Comparison of ENCODE assay signal across 16 cellular contexts in genomic region chr16:81586421-81586820, GRCh38.
DNase-seq lines count a peak whose midpoint lies in the region; ATAC-seq and TF ChIP-seq lines count a peak whose summit lies in the region.
"Had no signal": no experiment of that assay in that cellular context is flagged by ENCODE, and none has a peak within 500 bp of the region (broad histone marks: within the 10 kb centered on the region; RNA-seq: fewer than 3 reads in every experiment).

No MANE protein-coding gene starts in this region.

- peak overlapping the region; percentile 82 for H2BK5ac ChIP-seq in trophoblast cell (ENCODE audit: low read depth, low read length, poor library complexity)

- H4K8ac ChIP-seq in trophoblast cell (ENCODE audit: low read depth, low read length) = no peak overlapping the region

- H4K12ac ChIP-seq in trophoblast cell (ENCODE audit: low read depth, low read length) = no peak overlapping the region

- no peaks in the 10 kb centered on the region for H3K9me3 Mint-ChIP-seq in endodermal cell
- H3K9me3 Mint-ChIP-seq in naive thymus-derived CD8-positive, alpha-beta T cell = no peaks in the 10 kb centered on the region
- H3K9me3 Mint-ChIP-seq: activated naive CD8-positive, alpha-beta T cell treated with anti-CD3 and anti-CD28 coated beads for 36 hours; activated T-cell treated with anti-CD3 and anti-CD28 coated beads, Interleukin-2, amount 50 U/mL, for 4 hours had no signal

- BruUV-seq in Panc1 (replicated peaks; lab: Mats Ljungman, UMichigan) = no TSS peak

- peak; percentile 86 for ATAC-seq in Panc1
- ATAC-seq in naive thymus-derived CD8-positive, alpha-beta T cell = no peak
- ATAC-seq: activated T-cell treated with anti-CD3 and anti-CD28 coated beads, Interleukin-2, amount 50 U/mL, for 4 hours had no signal

- H3K27ac ChIP-seq in Panc1 (ENCODE audit: low read length) (peak overlapping the region; percentile 91), endodermal cell (ENCODE audit: low read depth, low read length) (no peak overlapping the region), trophoblast cell (ENCODE audit: low read depth, low read length) (peak overlapping the region; percentile 96), transverse colon (no peak overlapping the region)
- H3K27ac ChIP-seq: BLaER1 treated with 17β-estradiol and CSF1 and Interleukin-3, amounts not matched to agents 10 nM and 100 nM; sigmoid colon had no signal

- intact Hi-C loops in Panc1 (cut with micrococcal nuclease; ENCODE audit: unreplicated experiment) = loop anchor here (10.0 kb wide), 2 partner anchors 92 to 182 kb away; no protein-coding TSS in a partner anchor
- intact Hi-C loops in transverse colon (cut with DNase I; ENCODE audit: low total_unique reads) = no loop called here

- no peaks in the 10 kb centered on the region for H3K9me3 ChIP-seq in Panc1 (ENCODE audit: control insufficient read depth, insufficient read depth, low read depth, low read length)
- H3K9me3 ChIP-seq in endodermal cell (ENCODE audit: control insufficient read depth, low read length) = no peaks in the 10 kb centered on the region
- H3K9me3 ChIP-seq in trophoblast cell (ENCODE audit: insufficient read depth, low read depth, low read length) = no peaks in the 10 kb centered on the region
- H3K9me3 ChIP-seq in transverse colon = no peaks in the 10 kb centered on the region
- H3K9me3 ChIP-seq: BLaER1 treated with 17β-estradiol and CSF1 and Interleukin-3, amounts not matched to agents 10 nM and 100 nM; sigmoid colon had no signal

- H2BK12ac ChIP-seq in trophoblast cell (ENCODE audit: low read length) = no peak overlapping the region

- in situ Hi-C loops in Panc1 (cut with HindIII; ENCODE audit: low pct_unique_long_range_greater_than_20kb, low sequenced_read_pairs) (no loop called here), transverse colon (cut with MboI; ENCODE audit: low pct_ligation_motif_present in 1 of 4, low pct_unique_long_range_greater_than_20kb in 1 of 4, low sequenced_read_pairs in 3 of 4) (no loop called here)

- no peak overlapping the region for H3K18ac ChIP-seq in trophoblast cell (ENCODE audit: low read length)

- no peak overlapping the region for H3K9ac ChIP-seq in endodermal cell (ENCODE audit: extremely low read depth, low read length, poor library complexity, severe bottlenecking)
- H3K9ac ChIP-seq in trophoblast cell (ENCODE audit: low read length) = no peak overlapping the region
- H3K9ac ChIP-seq: BLaER1 treated with 17β-estradiol and CSF1 and Interleukin-3, amounts not matched to agents 10 nM and 100 nM had no signal

- peak overlapping the region; percentile 87 for H3K14ac ChIP-seq in trophoblast cell (ENCODE audit: low read length)

- H3K4me1 ChIP-seq in Panc1 (ENCODE audit: control insufficient read depth, insufficient read depth, low read length) (peaks cover 65% of the 10 kb centered on the region), endodermal cell (ENCODE audit: control insufficient read depth, insufficient read depth, low read length) (peaks cover 16% of the 10 kb centered on the region), trophoblast cell (ENCODE audit: control insufficient read depth in 1 of 2, insufficient read depth in 2 of 2, low read length in 2 of 2) (peaks cover 41 to 56% of the 10 kb centered on the region in 2 experiments), transverse colon (peaks cover 18 to 40% (median 26%) of the 10 kb centered on the region in 4 donors)

- CTCF ChIA-PET in Panc1 (lab: Charles Lee) = no interaction called here
- CTCF ChIA-PET in HEK293T (lab: Yijun Ruan, JAX) = interaction anchor here (0.6 to 0.8 kb wide), 3 partner anchors 155 to 359 kb away, joined by 4 to 8 read pairs (median 4); no protein-coding TSS in a partner anchor

- peaks cover 12% of the 10 kb centered on the region for H3K79me2 ChIP-seq in trophoblast cell (ENCODE audit: control insufficient read depth, insufficient read depth, low read length, poor library complexity)

- peak; percentile 69 for DNase-seq in H4 (ENCODE audit: low spot score)
- DNase-seq in Panc1 (ENCODE audit: low read depth, low spot score) = no peak
- no peak for DNase-seq in endodermal cell
- DNase-seq in trophoblast cell = peak; percentile 83 to 97
- no peak for DNase-seq in naive thymus-derived CD8-positive, alpha-beta T cell
- no peak for DNase-seq in dermis blood vessel endothelial cell
- DNase-seq in HEK293T (ENCODE audit: extremely low spot score) = no peak
- no peak for DNase-seq in transverse colon
- DNase-seq: activated CD4-positive, alpha-beta T cell treated with anti-CD3 and anti-CD28 coated beads, Interleukin-2, amount 50 U/mL, for 1 hour; activated naive CD8-positive, alpha-beta T cell treated with anti-CD3 and anti-CD28 coated beads for 36 hours; activated T-cell treated with anti-CD3 and anti-CD28 coated beads, Interleukin-2, amount 50 U/mL, for 4 hours; glutamatergic neuron; NCI-H1436; sigmoid colon; stimulated activated CD4-positive, alpha-beta T cell treated with anti-CD3 and anti-CD28 coated beads, Interleukin-4, amount 100 ng/mL, for 24 hours had no signal

- H3K4me2 ChIP-seq in trophoblast cell (ENCODE audit: low read length) = peak overlapping the region; percentile 38
- H3K4me2 ChIP-seq: BLaER1 treated with 17β-estradiol and CSF1 and Interleukin-3, amounts not matched to agents 10 nM and 100 nM had no signal

- TF ChIP-seq EP300 in transverse colon (IDR thresholded peaks at IDR 0.05; ENCODE audit: low read depth) = no peak

- H3K27ac Mint-ChIP-seq in endodermal cell = peak overlapping the region; percentile 74
- peak overlapping the region in 4 of 10 donors; percentile 1 to 21 (median 10) for H3K27ac Mint-ChIP-seq in naive thymus-derived CD8-positive, alpha-beta T cell
- H3K27ac Mint-ChIP-seq: activated naive CD8-positive, alpha-beta T cell treated with anti-CD3 and anti-CD28 coated beads for 36 hours had no signal

- H3K4me3 ChIP-seq in Panc1 (ENCODE audit: low read depth in 2 of 2, low read length in 2 of 2) = peak overlapping the region in 1 of 2 experiments; percentile 23; a peak in 2 of 4 replicates
- H3K4me3 ChIP-seq in endodermal cell (ENCODE audit: low read length) = no peak overlapping the region
- H3K4me3 ChIP-seq in trophoblast cell (ENCODE audit: low read depth, low read length) = no peak overlapping the region
- H3K4me3 ChIP-seq in transverse colon = no peak overlapping the region
- H3K4me3 ChIP-seq: BLaER1 treated with 17β-estradiol and CSF1 and Interleukin-3, amounts not matched to agents 10 nM and 100 nM; sigmoid colon had no signal

- H3K4ac ChIP-seq in trophoblast cell (ENCODE audit: low read depth, low read length) = no peak overlapping the region

- H2AFZ ChIP-seq in trophoblast cell (ENCODE audit: insufficient read depth, low read length, poor library complexity) = no peak overlapping the region

- H4K91ac ChIP-seq in trophoblast cell (ENCODE audit: low read depth, low read length) = peak overlapping the region; percentile 82

- WGBS in endodermal cell (ENCODE audit: insufficient coverage in 1 of 2, insufficient read length in 1 of 2), 2 experiments = 83 to 90% methylated on average over 4 to 7 of the region's 7 CpGs
- WGBS in trophoblast cell (ENCODE audit: extremely low coverage, insufficient coverage, insufficient read length) = no CpG with 5 or more reads among the region's 7 CpGs
- 83 to 91% methylated on average over 4 to 7 of the region's 7 CpGs for WGBS in transverse colon (ENCODE audit: low coverage in 1 of 2), 2 donors

- no peak for TF ChIP-seq POLR2A in transverse colon (IDR thresholded peaks at IDR 0.05)

- H3K4me1 Mint-ChIP-seq in endodermal cell = peaks cover 41% of the 10 kb centered on the region
- H3K4me1 Mint-ChIP-seq in naive thymus-derived CD8-positive, alpha-beta T cell = peaks cover 17 to 31% (median 27%) of the 10 kb centered on the region in 4 donors

- peaks cover 17% of the 10 kb centered on the region for H3K36me3 Mint-ChIP-seq in endodermal cell (ENCODE audit: low read depth)
- H3K36me3 Mint-ChIP-seq in naive thymus-derived CD8-positive, alpha-beta T cell = peaks cover 0 to 25% (median 3%) of the 10 kb centered on the region in 3 donors

- H3K36me3 ChIP-seq in Panc1 (ENCODE audit: control insufficient read depth, insufficient read depth, low read length) (no peaks in the 10 kb centered on the region), endodermal cell (ENCODE audit: control insufficient read depth, insufficient read depth, low read length) (peaks cover 12% of the 10 kb centered on the region), trophoblast cell (ENCODE audit: control insufficient read depth in 1 of 2, insufficient read depth in 2 of 2, low read length in 2 of 2) (peaks cover 7% of the 10 kb centered on the region in 2 experiments), transverse colon (no peaks in the 10 kb centered on the region)
- H3K36me3 ChIP-seq: sigmoid colon had no signal

- TF ChIP-seq CTCF in Panc1 (IDR thresholded peaks at IDR 0.05) (no peak), endodermal cell (conservative IDR thresholded peaks at IDR 0.05) (no peak), transverse colon (IDR thresholded peaks at IDR 0.05) (no peak)

- peak overlapping the region; percentile 48 for H2BK120ac ChIP-seq in trophoblast cell (ENCODE audit: insufficient read depth, low read length, poor library complexity)

- H3K4me3 Mint-ChIP-seq in endodermal cell = no peak overlapping the region
- no peak overlapping the region for H3K4me3 Mint-ChIP-seq in naive thymus-derived CD8-positive, alpha-beta T cell
- H3K4me3 Mint-ChIP-seq: activated naive CD8-positive, alpha-beta T cell treated with anti-CD3 and anti-CD28 coated beads for 36 hours; activated T-cell treated with anti-CD3 and anti-CD28 coated beads, Interleukin-2, amount 50 U/mL, for 4 hours had no signal

- POLR2A ChIA-PET in Panc1 (lab: Charles Lee) = no interaction called here
- POLR2A ChIA-PET in naive thymus-derived CD8-positive, alpha-beta T cell (lab: Charles Lee) = no interaction called here
- POLR2A ChIA-PET in HEK293T (lab: Yijun Ruan, JAX) = no interaction called here

- H3K27me3 Mint-ChIP-seq in endodermal cell (ENCODE audit: insufficient read depth) = no peaks in the 10 kb centered on the region
- no peaks in the 10 kb centered on the region for H3K27me3 Mint-ChIP-seq in naive thymus-derived CD8-positive, alpha-beta T cell
- H3K27me3 Mint-ChIP-seq: activated naive CD8-positive, alpha-beta T cell treated with anti-CD3 and anti-CD28 coated beads for 36 hours had no signal

- H2AK5ac ChIP-seq in trophoblast cell (ENCODE audit: low read length) = no peak overlapping the region

- peaks cover 38% of the 10 kb centered on the region for H3K79me1 ChIP-seq in trophoblast cell (ENCODE audit: low read length)

- H3K27me3 ChIP-seq in Panc1 (ENCODE audit: control insufficient read depth, insufficient read depth, low read length) = no peaks in the 10 kb centered on the region
- H3K27me3 ChIP-seq in endodermal cell (ENCODE audit: control insufficient read depth, insufficient read depth, low read length, poor library complexity, severe bottlenecking) = no peaks in the 10 kb centered on the region
- no peaks in the 10 kb centered on the region for H3K27me3 ChIP-seq in trophoblast cell (ENCODE audit: insufficient read depth, low read length)
- no peaks in the 10 kb centered on the region for H3K27me3 ChIP-seq in transverse colon
- H3K27me3 ChIP-seq: BLaER1 treated with 17β-estradiol and CSF1 and Interleukin-3, amounts not matched to agents 10 nM and 100 nM; sigmoid colon had no signal

- no peak overlapping the region for H3K23ac ChIP-seq in trophoblast cell (ENCODE audit: low read length)

TF ChIP-seq in HEK293T, 16 proteins besides CTCF, POLR2A, EP300 and RAD21:
- TF ChIP-seq SUZ12 (IDR thresholded peaks at IDR 0.05) (no peak), NFRKB (IDR thresholded peaks at IDR 0.05) (no peak)

Comparison
In these comparisons a context has a peak if more than half of its experiments do, and no peak if none do; other contexts are left out.
1. DNase-seq: peak in H4 (single experiment) and trophoblast cell (2 of 2); none in Panc1 (single experiment), endodermal cell (single experiment), naive thymus-derived CD8-positive, alpha-beta T cell (0 of 10), dermis blood vessel endothelial cell (single experiment), HEK293T (single experiment) and transverse colon (single experiment).
2. H3K27ac ChIP-seq: peak in Panc1 (single experiment) and trophoblast cell (single experiment); none in endodermal cell (single experiment) and transverse colon (0 of 4).